In the genomic region with DNA sequence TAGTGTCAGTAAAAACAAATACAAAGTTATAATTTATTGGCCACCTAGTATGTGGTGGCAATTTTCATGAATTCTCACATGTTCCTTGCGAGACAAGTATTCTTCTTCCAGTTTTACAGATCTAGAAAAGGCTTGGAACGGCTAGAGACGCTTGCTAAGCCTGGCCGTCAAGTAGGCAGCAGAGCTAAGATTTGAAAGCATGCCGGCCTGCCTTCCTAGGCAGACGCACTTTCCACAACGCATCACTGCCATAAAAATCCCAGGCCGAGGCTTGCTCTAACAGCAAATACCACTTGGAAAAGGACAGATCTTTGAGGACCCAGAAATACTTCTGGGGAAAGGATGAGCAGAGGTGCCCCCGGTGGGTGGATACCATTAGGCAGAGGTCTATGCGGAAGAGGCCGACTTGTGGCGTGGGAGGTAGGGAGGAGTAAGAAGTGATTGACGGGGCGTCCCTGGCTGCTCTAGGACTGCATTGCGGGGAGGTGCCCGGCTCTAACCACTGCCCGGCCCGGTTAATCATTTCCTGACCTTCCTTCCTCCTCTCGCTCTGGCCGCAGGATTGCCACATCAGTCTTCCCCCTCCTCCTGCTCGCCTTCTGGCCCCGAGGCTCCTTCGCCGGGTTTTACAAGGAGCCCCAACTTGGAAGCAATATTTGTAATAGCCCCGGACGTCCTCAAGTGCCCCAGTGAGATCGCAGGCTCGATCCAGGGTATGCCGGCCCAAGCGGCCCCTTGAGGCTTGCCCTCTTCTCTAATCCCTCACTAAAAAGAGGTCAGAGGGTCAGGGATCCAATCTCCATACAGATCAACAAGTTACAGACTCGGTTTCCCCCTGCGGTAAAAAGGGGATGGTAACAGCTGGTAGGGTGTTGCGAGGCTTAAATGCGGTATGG, we compare ENCODE assay signal across 8 cellular contexts. TPM values are rescaled to one million over a fixed set of nuclear protein-coding genes. Genes with fewer than 3 reads are reported as not detected.
A peak's percentile ranks its signal among the peaks of the same experiment; 100 is the strongest.
DNase-seq lines count a peak whose midpoint lies in the region; ATAC-seq, FAIRE-seq and TF ChIP-seq lines count a peak whose summit lies in the region.

No MANE protein-coding gene starts in this region.

- TF ChIP-seq CTCF in DOHH2 (IDR thresholded peaks at IDR 0.05; ENCODE audit: low read depth, low read length, poor library complexity, severe bottlenecking) (no peak), KMS-11 (conservative IDR thresholded peaks at IDR 0.05; ENCODE audit: low read depth, low read length) (no peak), choroid plexus epithelial cell (conservative IDR thresholded peaks at IDR 0.05; ENCODE audit: low read depth, low read length) (no peak), HepG2 (CRISPR knock-in tag; IDR thresholded peaks at IDR 0.05) (no peak)

- no TSS peak for BruUV-seq in HepG2 (replicated peaks; lab: Mats Ljungman, UMichigan)

- H4K20me1 ChIP-seq in DOHH2 (ENCODE audit: control insufficient read depth, insufficient read depth, low read depth, low read length), result peaks cover 16% of the 10 kb centered on the region
- peaks cover 18% of the 10 kb centered on the region; the same call in 1 of the 2 replicates for H4K20me1 ChIP-seq in KMS-11 (ENCODE audit: insufficient read depth)
- H4K20me1 ChIP-seq in HepG2 (ENCODE audit: insufficient read depth, low read length), result peaks cover 20% of the 10 kb centered on the region

- DNase-seq in activated CD4-positive, CD25-positive, alpha-beta regulatory T cell treated with anti-CD3 and anti-CD28 coated beads, Interleukin-2, amount 50 U/mL, for 72 hours, result peak; percentile 77
- DNase-seq in choroid plexus epithelial cell (ENCODE audit: low read depth), result peak; percentile 98
- peak; percentile 84 for DNase-seq in HepG2 (ENCODE audit: low spot score)
- peak; percentile 67 for DNase-seq in stimulated activated CD4-positive, alpha-beta T cell treated with anti-CD3 and anti-CD28 coated beads, Interleukin-4, amount 100 ng/mL, for 1 hour
- no peak for DNase-seq in NCI-H2081 (lab: John Stamatoyannopoulos, UW)

- in situ Hi-C loops in HepG2 (cut with HindIII; ENCODE audit: extremely low pct_ligation_motif_present, low pct_unique_long_range_greater_than_20kb), result loop anchor here (5.0 kb wide), 1 partner anchor 36 kb away; no protein-coding TSS in a partner anchor

- H3K27me3 ChIP-seq in DOHH2 (ENCODE audit: control insufficient read depth, low read length) (no peaks in the 10 kb centered on the region; the same call in 1 of the 2 replicates), KMS-11 (ENCODE audit: insufficient read depth, low read depth) (no peaks in the 10 kb centered on the region), HepG2 (ENCODE audit: control insufficient read depth in 1 of 2, insufficient read depth in 2 of 2, low read length in 2 of 2) (no peaks in the 10 kb centered on the region; a peak in 1 of 5 replicates)

- TF ChIP-seq POLR2A in HepG2 (IDR thresholded peaks at IDR 0.05; ENCODE audit: insufficient read depth in 1 of 2, low read depth in 2 of 2, low read length in 2 of 2), result peak in 1 of 2 experiments; percentile 61; a peak in 2 of 4 replicates

- H2AFZ ChIP-seq in KMS-11 (ENCODE audit: low read depth) (peak overlapping the region; percentile 97), HepG2 (ENCODE audit: low read length) (no peak overlapping the region)

- 0 out of 4 replicates have a peak, but pooled peaks of 1 of the 2 experiments have one; percentile 3 for TF ChIP-seq EP300 in HepG2 (IDR thresholded peaks at IDR 0.05; ENCODE audit: low read depth in 2 of 2, low read length in 2 of 2)
- no peak for TF ChIP-seq EP300 in HepG2 (CRISPR knock-in tag; IDR thresholded peaks at IDR 0.05; ENCODE audit: borderline replicate concordance)

- H3F3A ChIP-seq in DOHH2 (ENCODE audit: control insufficient read depth, insufficient read depth), result peaks cover 17% of the 10 kb centered on the region

- peak; percentile 42 for ATAC-seq in GM21825 (IDR thresholded peaks at IDR 0.05; ENCODE audit: unreplicated experiment)
- peak; percentile 78 for ATAC-seq in HepG2

- POLR2A ChIA-PET in HepG2 (lab: Yijun Ruan, JAX), result interaction anchor here (0.7 to 8.7 kb wide), 12 partner anchors 11 to 97 kb away, joined by 3 to 82 read pairs (median 10); no protein-coding TSS in a partner anchor

- peak; percentile 59 for FAIRE-seq in HepG2 (lab: Jason Lieb, UNC)

- no peaks in the 10 kb centered on the region for H3K9me3 ChIP-seq in DOHH2 (ENCODE audit: control insufficient read depth, insufficient read depth, low read length)
- no peaks in the 10 kb centered on the region for H3K9me3 ChIP-seq in HepG2 (ENCODE audit: low read length)

- H3K4me3 ChIP-seq in DOHH2 (ENCODE audit: low read length) (peak overlapping the region; percentile 88), KMS-11 (IDR thresholded peaks at IDR 0.05; ENCODE audit: insufficient read depth, low read depth, low read length) (no peak overlapping the region), choroid plexus epithelial cell (ENCODE audit: low read depth, low read length) (peak overlapping the region; percentile 92), HepG2 (replicated peaks in 1 of 3; ENCODE audit: insufficient read depth in 1 of 3, low read depth in 2 of 3, low read length in 3 of 3) (peak overlapping the region; percentile 56 to 74 (median 66))

- no peaks in the 10 kb centered on the region for H3K9me2 ChIP-seq in DOHH2 (replicated peaks; ENCODE audit: control insufficient read depth, low read length)

- H3K36me3 ChIP-seq in DOHH2 (ENCODE audit: control insufficient read depth, low read length) (peaks cover 17% of the 10 kb centered on the region; the same call in 1 of the 2 replicates), KMS-11 (ENCODE audit: insufficient read depth) (no peaks in the 10 kb centered on the region), HepG2 (replicated peaks in 1 of 2; ENCODE audit: control insufficient read depth in 1 of 2, insufficient read depth in 2 of 2, low read length in 2 of 2) (no peaks in the 10 kb centered on the region)

- H3K79me2 ChIP-seq in DOHH2 (ENCODE audit: control insufficient read depth, low read length) (peaks cover 50% of the 10 kb centered on the region), KMS-11 (ENCODE audit: insufficient read depth, low read depth) (peaks cover 30% of the 10 kb centered on the region), HepG2 (ENCODE audit: insufficient read depth, low read length) (peaks cover 31% of the 10 kb centered on the region)

- TF ChIP-seq RAD21 in HepG2 (CRISPR knock-in tag; IDR thresholded peaks at IDR 0.05), result no peak

- peak overlapping the region; percentile 98 for H3K4me2 ChIP-seq in DOHH2 (ENCODE audit: low read length)
- H3K4me2 ChIP-seq in KMS-11, result peak overlapping the region; percentile 77
- H3K4me2 ChIP-seq in HepG2 (ENCODE audit: low read depth, low read length), result peak overlapping the region; percentile 89

- H3K4me1 ChIP-seq in DOHH2 (ENCODE audit: control insufficient read depth, low read length), result peaks cover 81% of the 10 kb centered on the region
- H3K4me1 ChIP-seq in KMS-11 (ENCODE audit: low read depth, poor library complexity, severe bottlenecking), result peaks cover 23% of the 10 kb centered on the region
- peaks cover 67% of the 10 kb centered on the region for H3K4me1 ChIP-seq in HepG2 (ENCODE audit: insufficient read depth, low read length)

- WGBS in HepG2 (ENCODE audit: low lambda C conversion rate), result 1% methylated on average over 24 of the region's 34 CpGs

- intact Hi-C loops in HepG2 (cut with micrococcal nuclease; ENCODE audit: unreplicated experiment), result no loop called here

- peak overlapping the region; percentile 88 for H3K9ac ChIP-seq in KMS-11
- peak overlapping the region; percentile 87 for H3K9ac ChIP-seq in HepG2 (ENCODE audit: insufficient read depth, low read depth, low read length)

- CTCF ChIA-PET in HepG2 (lab: Yijun Ruan, JAX; ENCODE audit: low intra/inter-chr PET ratio, low total read pairs), result no interaction called here

- H3K27ac ChIP-seq in DOHH2 (ENCODE audit: low read depth, low read length) (peak overlapping the region; percentile 84), KMS-11 (peak overlapping the region; percentile 84), HepG2 (ENCODE audit: extremely low read length, insufficient read depth, low read length) (peak overlapping the region; percentile 93)

TF ChIP-seq in HepG2, 621 proteins besides CTCF, POLR2A, EP300 and RAD21 (continues in another document):
- no peak for TF ChIP-seq ELF4 (CRISPR knock-in tag; IDR thresholded peaks at IDR 0.05; ENCODE audit: borderline replicate concordance)
- TF ChIP-seq TMF1 (CRISPR knock-in tag; IDR thresholded peaks at IDR 0.05; ENCODE audit: low read depth), result peak; percentile 74; the same call in 1 of the 2 replicates
- peak; percentile 78 for TF ChIP-seq PITX1 (CRISPR knock-in tag; IDR thresholded peaks at IDR 0.05)

RNA-seq across cellular contexts. Expression of gene USP3, which starts 1.3 kb away (rescaled TPM):
- total RNA-seq in HepG2 (2016; rRNA removed; fragmentation: Illumina TruSeq; extraction: Trizol), result 55.9 and 61.2 TPM in 2 replicates
- 201 and 217 TPM in 2 replicates for total RNA-seq in HepG2 (2016; cell fraction: cytosol; rRNA removed; fragmentation: Illumina TruSeq; extraction: Trizol; ENCODE audit: low read depth)
- total RNA-seq in HepG2 (2016; cell fraction: insoluble cytoplasmic fraction; rRNA removed; fragmentation: Illumina TruSeq; extraction: Trizol), result 52.9 and 64.6 TPM in 2 replicates
- 111 and 117 TPM in 2 replicates for total RNA-seq in HepG2 (2016; cell fraction: membrane; rRNA removed; fragmentation: Illumina TruSeq; extraction: Trizol)
- total RNA-seq in HepG2 (2016; cell fraction: nucleus; rRNA removed; fragmentation: Illumina TruSeq; extraction: Trizol), result 87.7 and 94.7 TPM in 2 replicates
- 14.3 and 16.0 TPM in 2 replicates for polyA plus RNA-seq in HepG2 (2011; rRNA removed)
- 10.3 and 13.3 TPM in 2 replicates for polyA plus RNA-seq in HepG2 (2011; cell fraction: cytosol; rRNA removed)
- polyA plus RNA-seq in HepG2 (2011; cell fraction: nucleus; rRNA removed), result 39.8 and 44.5 TPM in 2 replicates
- polyA plus RNA-seq in HepG2 (2012), result 36.2 and 40.8 TPM in 2 replicates
- 10.3 and 13.7 TPM in 2 replicates for polyA plus RNA-seq in HepG2 (2016; cell fraction: cytosol; fragmentation: Illumina TruSeq; extraction: Trizol; ENCODE audit: low read depth)
- 42.1 and 42.7 TPM in 2 replicates for polyA plus RNA-seq in HepG2 (2016; cell fraction: insoluble cytoplasmic fraction; fragmentation: Illumina TruSeq; extraction: Trizol; ENCODE audit: low read depth)
- 25.5 and 25.9 TPM in 2 replicates for polyA plus RNA-seq in HepG2 (2016; cell fraction: membrane; fragmentation: Illumina TruSeq; extraction: Trizol; ENCODE audit: low read depth)
- 86.8 and 90.5 TPM in 2 replicates for polyA plus RNA-seq in HepG2 (2016; cell fraction: nucleus; fragmentation: Illumina TruSeq; extraction: Trizol; ENCODE audit: insufficient read depth, low read depth)
- polyA minus RNA-seq in HepG2 (2011; rRNA and poly(A)+ RNA removed; ENCODE audit: low replicate concordance), result 30.9 and 34.8 TPM in 2 replicates
- polyA minus RNA-seq in HepG2 (2011; cell fraction: cytosol; rRNA and poly(A)+ RNA removed), result 30.4 and 30.9 TPM in 2 replicates
- polyA minus RNA-seq in HepG2 (2011; cell fraction: nucleus; rRNA and poly(A)+ RNA removed), result 88.7 and 110 TPM in 2 replicates

Comparison
In these comparisons a context has a peak if more than half of its experiments do, and no peak if none do; other contexts are left out.
1. DNase-seq: peak in activated CD4-positive, CD25-positive, alpha-beta regulatory T cell treated with anti-CD3 and anti-CD28 coated beads, Interleukin-2, amount 50 U/mL, for 72 hours (single experiment), choroid plexus epithelial cell (single experiment), HepG2 (single experiment) and stimulated activated CD4-positive, alpha-beta T cell treated with anti-CD3 and anti-CD28 coated beads, Interleukin-4, amount 100 ng/mL, for 1 hour (single experiment); none in NCI-H2081 (0 of 2).
2. Peak in every context shown above with its lines, with median percentiles within 50 percentile points of each other: H3K27ac ChIP-seq and H3K4me2 ChIP-seq.